8 cellular contexts compared by ENCODE assay signal in genomic region chr3:156150434-156151066, GRCh38. TPM values are rescaled to one million over a fixed set of nuclear protein-coding genes. Genes with fewer than 3 reads are reported as not detected.
DNase-seq lines count a peak whose midpoint lies in the region; ATAC-seq, FAIRE-seq and TF ChIP-seq lines count a peak whose summit lies in the region.

No MANE protein-coding gene starts in this region.

- no peaks in the 10 kb centered on the region for H3K27me3 ChIP-seq in CD4-positive, alpha-beta memory T cell (ENCODE audit: insufficient read depth, low read length)
- H3K27me3 ChIP-seq in PC-9 (ENCODE audit: insufficient read depth, low read depth) (no peaks in the 10 kb centered on the region), K562 (ENCODE audit: control insufficient read depth in 2 of 2, insufficient read depth in 2 of 2, low read length in 2 of 2) (peaks cover 2 to 4% of the 10 kb centered on the region in 2 experiments; a peak in 2 of 5 replicates), skeletal muscle tissue (ENCODE audit: control insufficient read depth in 3 of 3, insufficient read depth in 3 of 3, low read length in 3 of 3) (no peaks in the 10 kb centered on the region)

- H3F3A ChIP-seq in PC-9 (ENCODE audit: insufficient read depth, low read depth): no peaks in the 10 kb centered on the region

- H3K4me1 ChIP-seq in CD4-positive, alpha-beta memory T cell (ENCODE audit: insufficient read depth, low read length): no peaks in the 10 kb centered on the region
- H3K4me1 ChIP-seq in PC-9 (replicated peaks; ENCODE audit: insufficient read depth) (no peaks in the 10 kb centered on the region), K562 (replicated peaks in 1 of 2; ENCODE audit: control insufficient read depth in 2 of 2, insufficient read depth in 2 of 2, low read length in 2 of 2) (peaks cover 0 to 7% of the 10 kb centered on the region in 2 experiments; a peak in 2 of 5 replicates), skeletal muscle tissue (ENCODE audit: control insufficient read depth in 3 of 3, insufficient read depth in 3 of 3, low read length in 3 of 3) (peaks cover 11 to 17% (median 14%) of the 10 kb centered on the region in 3 donors)

- H3K9me2 ChIP-seq in PC-9 (ENCODE audit: insufficient read depth): no peaks in the 10 kb centered on the region

- peak overlapping the region in 1 of 7 donors; percentile 44 for H3K27ac Mint-ChIP-seq in CD4-positive, alpha-beta memory T cell

- H3K36me3 Mint-ChIP-seq in CD4-positive, alpha-beta memory T cell: no peaks in the 10 kb centered on the region

- peak; percentile 90 to 93 for TF ChIP-seq RAD21 in K562 (CRISPR knock-in tag; conservative IDR thresholded peaks at IDR 0.05 in 1 of 2, IDR thresholded peaks at IDR 0.05 in 1 of 2)

- no peak overlapping the region for H3K4me3 Mint-ChIP-seq in CD4-positive, alpha-beta memory T cell

- BruUV-seq in PC-9 (replicated peaks; lab: Mats Ljungman, UMichigan): no TSS peak
- BruUV-seq in K562 (replicated peaks; lab: Mats Ljungman, UMichigan): no TSS peak

- H4K20me1 ChIP-seq in PC-9 (ENCODE audit: insufficient read depth) (no peaks in the 10 kb centered on the region), K562 (replicated peaks; ENCODE audit: control insufficient read depth, insufficient read depth, low read length) (no peaks in the 10 kb centered on the region)

- POLR2A ChIA-PET in CD4-positive, alpha-beta memory T cell (lab: Charles Lee; ENCODE audit: partially characterized antibody): interaction anchor here (0.7 to 1.7 kb wide), 5 partner anchors 10 to 1009 kb away, joined by 3 to 7 read pairs (median 4); partner anchors contain the start of genes CCNL1 and SSR3
- POLR2A ChIA-PET in PC-9 (lab: Charles Lee; ENCODE audit: unreplicated experiment) (interaction anchor here (0.6 kb wide), 3 partner anchors 280 to 391 kb away, joined by 3 to 5 read pairs (median 4); no protein-coding TSS in a partner anchor), K562 (lab: Yijun Ruan, JAX) (interaction anchor here (0.9 to 1.3 kb wide), 3 partner anchors 9 to 235 kb away, joined by 3 to 4 read pairs (median 4); no protein-coding TSS in a partner anchor)

- no peaks in the 10 kb centered on the region for H3K36me3 ChIP-seq in CD4-positive, alpha-beta memory T cell (ENCODE audit: insufficient read depth, low read length)
- H3K36me3 ChIP-seq in PC-9 (ENCODE audit: low read depth): no peaks in the 10 kb centered on the region
- no peaks in the 10 kb centered on the region for H3K36me3 ChIP-seq in K562 (ENCODE audit: control insufficient read depth, insufficient read depth, low read length)
- H3K36me3 ChIP-seq in skeletal muscle tissue (ENCODE audit: control insufficient read depth in 3 of 3, insufficient read depth in 3 of 3, low read length in 3 of 3): no peaks in the 10 kb centered on the region

- ATAC-seq in GM18867 (IDR thresholded peaks at IDR 0.05; ENCODE audit: unreplicated experiment) (peak; percentile 50), K562 (peak; percentile 82), HG03045 (IDR thresholded peaks at IDR 0.05; ENCODE audit: unreplicated experiment) (no peak)

- no peak overlapping the region for H3K9ac ChIP-seq in K562 (ENCODE audit: insufficient read depth in 1 of 2, low read depth in 2 of 2, low read length in 2 of 2)
- peak overlapping the region in 1 of 3 donors; percentile 4 for H3K9ac ChIP-seq in skeletal muscle tissue (ENCODE audit: low read depth in 1 of 3, low read length in 3 of 3)

- TF ChIP-seq CTCF in PC-9 (conservative IDR thresholded peaks at IDR 0.05): peak; percentile 95
- peak; percentile 76 to 96 (median 84) for TF ChIP-seq CTCF in K562 (IDR thresholded peaks at IDR 0.05 in 2 of 3, conservative IDR thresholded peaks at IDR 0.05 in 1 of 3; ENCODE audit: insufficient read depth in 2 of 3, low read depth in 1 of 3, low read length in 3 of 3)

- in situ Hi-C loops in K562 (cut with MboI): loop anchor here (25.0 kb wide), 2 partner anchors 237 to 362 kb away; no protein-coding TSS in a partner anchor

- H3K9me3 ChIP-seq in CD4-positive, alpha-beta memory T cell (ENCODE audit: control insufficient read depth in 1 of 2, low read length in 2 of 2): no peaks in the 10 kb centered on the region
- H3K9me3 ChIP-seq in PC-9 (ENCODE audit: insufficient read depth, low read depth): peaks cover 2% of the 10 kb centered on the region; the same call in 1 of the 2 replicates
- no peaks in the 10 kb centered on the region for H3K9me3 ChIP-seq in K562 (replicated peaks; ENCODE audit: control insufficient read depth, insufficient read depth, low read depth, low read length)
- H3K9me3 ChIP-seq in skeletal muscle tissue (ENCODE audit: control insufficient read depth in 3 of 3, low read length in 3 of 3): no peaks in the 10 kb centered on the region

- TF ChIP-seq POLR2A in K562 (conservative IDR thresholded peaks at IDR 0.05): no peak

- H3K27ac ChIP-seq in CD4-positive, alpha-beta memory T cell (ENCODE audit: low read depth, low read length): no peak overlapping the region
- H3K27ac ChIP-seq in PC-9 (no peak overlapping the region), K562 (ENCODE audit: extremely low read depth, low read depth, low read length) (no peak overlapping the region), skeletal muscle tissue (ENCODE audit: low read depth, low read length) (peak overlapping the region; percentile 34)

- DNase-seq in CD4-positive, alpha-beta memory T cell: peak in 4 of 5 donors; percentile 46 to 54 (median 46)
- DNase-seq in HuH-7 (ENCODE audit: low spot score): peak; percentile 11
- DNase-seq in PC-9: peak; percentile 39 to 60
- peak; percentile 38 to 52 (median 45) for DNase-seq in K562 (ENCODE audit: extremely low read depth in 1 of 4, low spot score in 3 of 4)
- peak in 28 of 51 donors; percentile 3 to 80 (median 30) for DNase-seq in hypothalamus (lab: John Stamatoyannopoulos, UW)

- intact Hi-C loops in CD4-positive, alpha-beta memory T cell (cut with micrococcal nuclease): loop anchor here (1.0 to 5.0 kb wide), 9 partner anchors 298 to 1089 kb away; partner anchors contain the start of gene TIPARP
- intact Hi-C loops in PC-9 (cut with micrococcal nuclease; ENCODE audit: unreplicated experiment): loop anchor here (1.0 to 5.0 kb wide), 11 partner anchors 153 to 1347 kb away; partner anchors contain the start of gene TIPARP
- intact Hi-C loops in K562 (cut with micrococcal nuclease): loop anchor here (1.0 to 10.0 kb wide), 8 partner anchors 108 to 1054 kb away; partner anchors contain the start of gene TIPARP

- H3K79me2 ChIP-seq in PC-9 (ENCODE audit: low read depth) (no peaks in the 10 kb centered on the region), K562 (ENCODE audit: control insufficient read depth, insufficient read depth, low read length) (no peaks in the 10 kb centered on the region)

- 0 out of 2 replicates have a peak overlapping the region, but pooled peaks have one; percentile 23 for H3K4me2 ChIP-seq in PC-9
- no peak overlapping the region for H3K4me2 ChIP-seq in K562 (ENCODE audit: insufficient read depth, low read length)

- peaks cover 0 to 2% (median under 1%) of the 10 kb centered on the region in 8 donors for H3K9me3 Mint-ChIP-seq in CD4-positive, alpha-beta memory T cell

- under 1% methylated on average over 8 of the region's 8 CpGs for WGBS in K562 (ENCODE audit: insufficient coverage, low coverage, missing lambda C conversion rate)

- peaks cover 1 to 4% of the 10 kb centered on the region in 2 donors for H3K27me3 Mint-ChIP-seq in CD4-positive, alpha-beta memory T cell

- H3K9me1 ChIP-seq in K562 (ENCODE audit: control insufficient read depth, insufficient read depth, low read length): no peaks in the 10 kb centered on the region

- H2AFZ ChIP-seq in PC-9 (peak overlapping the region; percentile 15; the same call in 1 of the 2 replicates), K562 (ENCODE audit: low read depth, low read length) (no peak overlapping the region)

- H3K4me3 ChIP-seq in CD4-positive, alpha-beta memory T cell (ENCODE audit: low read length in 2 of 2): no peak overlapping the region
- H3K4me3 ChIP-seq in PC-9 (no peak overlapping the region), K562 (no peak overlapping the region), skeletal muscle tissue (ENCODE audit: low read length in 3 of 3) (no peak overlapping the region)

- CTCF ChIA-PET in CD4-positive, alpha-beta memory T cell (lab: Charles Lee; ENCODE audit: partially characterized antibody): interaction anchor here (0.8 to 8.2 kb wide), 27 partner anchors 8 to 1422 kb away, joined by 3 to 172 read pairs (median 5); partner anchors contain the start of gene C3orf33
- CTCF ChIA-PET in PC-9 (lab: Charles Lee): interaction anchor here (1.0 to 2.0 kb wide), 7 partner anchors 60 to 1051 kb away, joined by 3 to 8 read pairs (median 6); no protein-coding TSS in a partner anchor
- CTCF ChIA-PET in K562 (lab: Yijun Ruan, JAX; ENCODE audit: low intra/inter-chr PET ratio): interaction anchor here (0.6 to 2.9 kb wide), 8 partner anchors 232 to 1619 kb away, joined by 3 to 17 read pairs (median 6); partner anchors contain the start of gene TIPARP

- H3K4me1 Mint-ChIP-seq in CD4-positive, alpha-beta memory T cell: peaks cover 0 to 1% (median under 1%) of the 10 kb centered on the region in 4 donors

- peak; percentile 95 for FAIRE-seq in K562 (lab: Jason Lieb, UNC)

- TF ChIP-seq EP300 in K562 (IDR thresholded peaks at IDR 0.05; ENCODE audit: low read length): no peak

TF ChIP-seq in K562, 482 proteins besides CTCF, POLR2A, EP300 and RAD21 (continues in another document):
- TF ChIP-seq KLF16 (IDR thresholded peaks at IDR 0.05) (peak; percentile 58; the same call in 1 of the 2 replicates), NR1H2 (CRISPR knock-in tag; IDR thresholded peaks at IDR 0.05) (no peak)

RNA-seq across cellular contexts. Expression of gene KCNAB1, which starts 30.2 kb away (rescaled TPM):
- not detected for total RNA-seq in CD4-positive, alpha-beta memory T cell
- polyA plus RNA-seq in CD4-positive, alpha-beta memory T cell: under 1 TPM; 0.40 to 0.58 TPM
- 1.4 and 3.3 TPM in 2 replicates for total RNA-seq in PC-9 (2021)
- total RNA-seq in K562 (2011; cell fraction: chromatin; rRNA removed; ENCODE audit: low replicate concordance): 0.21 TPM in 1 of 2 replicates, not detected in the other
- total RNA-seq in K562 (2011; cell fraction: nucleolus; rRNA removed): not detected in 2 replicates
- not detected in 2 replicates for total RNA-seq in K562 (2011; cell fraction: nucleoplasm; rRNA removed)
- total RNA-seq in K562 (2014; rRNA removed): 0.41 and 0.59 TPM in 2 replicates
- total RNA-seq in K562 (2014; rRNA removed; fragmentation: Illumina TruSeq; extraction: Trizol): 0.51 and 0.93 TPM in 2 replicates
- 0.14 and 0.19 TPM in 2 replicates for total RNA-seq in K562 (2015; rRNA removed; fragmentation: Illumina TruSeq; extraction: Trizol)
- total RNA-seq in K562 (2021): 0.40 and 0.76 TPM in 2 replicates
- polyA plus RNA-seq in K562 (2011; rRNA removed): 0.26 and 0.42 TPM in 2 replicates
- 0.03 and 0.15 TPM in 2 replicates for polyA plus RNA-seq in K562 (2011; cell fraction: cytosol; rRNA removed)
- polyA plus RNA-seq in K562 (2011; cell fraction: nucleus; rRNA removed): 0.35 TPM in 1 of 2 replicates, not detected in the other
- 0.36 and 0.64 TPM in 2 replicates for polyA plus RNA-seq in K562 (2012)
- polyA plus RNA-seq in K562 (2014; fragmentation: Illumina TruSeq; extraction: Trizol): 0.32 and 0.61 TPM in 2 replicates
- 1 to 10 TPM in 1 of 2 experiments, under 1 TPM in 1; 0.80 to 1.2 TPM for polyA plus RNA-seq in K562 (2014; fragmentation: Nextera tagmentation; extraction: Ambion mirVana)
- 0.32 and 0.41 TPM in 2 replicates for polyA plus RNA-seq in K562 (2014; rRNA removed)
- 0.07 and 0.66 TPM in 2 replicates for polyA minus RNA-seq in K562 (2011; rRNA and poly(A)+ RNA removed)
- not detected in 2 replicates for polyA minus RNA-seq in K562 (2011; cell fraction: cytosol; rRNA and poly(A)+ RNA removed)
- polyA minus RNA-seq in K562 (2011; cell fraction: nucleus; rRNA and poly(A)+ RNA removed): 0.11 and 0.13 TPM in 2 replicates
- 4.2 TPM for total RNA-seq in skeletal muscle tissue
